In genomic region chr1:37529888-37530287, GRCh38 we compare ENCODE assay signal across 9 cellular contexts. TPM values are rescaled to one million over a fixed set of nuclear protein-coding genes. Genes with fewer than 3 reads are reported as not detected.
"Had no signal": no experiment of that assay in that cellular context is flagged by ENCODE, and none has a peak within 500 bp of the region (broad histone marks: within the 10 kb centered on the region; RNA-seq: fewer than 3 reads in every experiment).

No MANE protein-coding gene starts in this region.

RNA-seq across cellular contexts. Expression of gene DNALI1, which starts 26.9 kb away (rescaled TPM):
- total RNA-seq: activated B cell treated with CpG ODN at 0.5 μM for 24 hours; activated CD4-positive, alpha-beta T cell treated with anti-CD3 and anti-CD28 coated beads, Interleukin-2, amount 10 ng/mL, durations not matched to agents 24 days and 14 days; activated CD8-positive, alpha-beta memory T cell treated with anti-CD3 and anti-CD28 coated beads for 36 hours; activated CD8-positive, alpha-beta T cell treated with anti-CD3 and anti-CD28 coated beads for 36 hours; activated naive CD4-positive, alpha-beta T cell treated with anti-CD3 and anti-CD28 coated beads for 36 hours; activated naive CD4-positive, alpha-beta T cell treated with anti-CD3 and anti-CD28 coated beads, Interleukin-2, amount 50 U/mL, for 72 hours; activated naive CD8-positive, alpha-beta T cell treated with anti-CD3 and anti-CD28 coated beads for 36 hours; activated T-cell treated with anti-CD3 and anti-CD28 coated beads, Interleukin-2, amount 50 U/mL, for 4 hours; activated T-helper 1 cell treated with anti-CD3 and anti-CD28 coated beads, Interleukin-12 subunit alpha, Interleukin-12 subunit beta, Interleukin-2, Interleukin-4 antibody, amounts not matched to agents 30 ng/mL and 10 ng/mL and 1 ng/mL, durations not matched to agents 14 hours and 24 hours and 36 hours had no signal
